Comparison of ENCODE assay signal across 20 cellular contexts in the genomic region with DNA sequence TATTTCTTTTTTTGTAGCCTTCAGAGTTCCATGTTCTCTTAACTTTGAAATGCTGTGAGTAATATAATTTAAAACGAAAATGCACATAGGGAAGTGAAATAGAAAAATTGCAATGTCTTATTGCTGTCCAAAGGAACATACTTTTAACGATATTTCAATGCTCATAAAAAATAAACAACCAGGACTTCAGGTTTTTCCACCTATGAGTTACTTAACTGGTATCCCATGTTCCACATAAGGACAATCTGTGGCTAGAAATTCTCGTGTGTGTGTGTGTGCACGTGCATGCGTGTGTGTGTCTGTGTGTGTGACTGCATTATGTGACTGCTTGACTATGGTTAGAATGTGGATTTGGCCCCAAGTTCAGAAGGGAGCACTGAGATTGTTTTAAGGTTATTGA.
DNase-seq lines count a peak whose midpoint lies in the region; ATAC-seq and TF ChIP-seq lines count a peak whose summit lies in the region.
"Had no signal": no experiment of that assay in that cellular context is flagged by ENCODE, and none has a peak within 500 bp of the region (broad histone marks: within the 10 kb centered on the region; RNA-seq: fewer than 3 reads in every experiment).

No MANE protein-coding gene starts in this region.

- TF ChIP-seq RAD21 in SK-N-SH (IDR thresholded peaks at IDR 0.05; ENCODE audit: low read length), result no peak

- H3K79me1 ChIP-seq in trophoblast cell (ENCODE audit: low read length), result no peaks in the 10 kb centered on the region

- H3K18ac ChIP-seq in trophoblast cell (ENCODE audit: low read length), result no peak overlapping the region

- H3K27me3 Mint-ChIP-seq in activated naive CD4-positive, alpha-beta T cell treated with anti-CD3 and anti-CD28 coated beads for 36 hours (ENCODE audit: low read depth), result no peaks in the 10 kb centered on the region
- H3K27me3 Mint-ChIP-seq: B cell; CD4-positive, alpha-beta T cell had no signal

- no peak overlapping the region for H3K4ac ChIP-seq in trophoblast cell (ENCODE audit: low read depth, low read length)

- ATAC-seq in SK-N-SH treated with all-trans-retinoic acid at 6 μM for 48 hours, result no peak
- ATAC-seq in HG03460 (IDR thresholded peaks at IDR 0.05; ENCODE audit: unreplicated experiment), result no peak
- ATAC-seq: A549; CD8-positive, alpha-beta T cell had no signal

- no peak overlapping the region for H4K8ac ChIP-seq in trophoblast cell (ENCODE audit: low read depth, low read length)

- no peak overlapping the region for H2AK5ac ChIP-seq in trophoblast cell (ENCODE audit: low read length)

- H4K12ac ChIP-seq in trophoblast cell (ENCODE audit: low read depth, low read length), result no peak overlapping the region

- peaks cover 2% of the 10 kb centered on the region for H3K9me3 Mint-ChIP-seq in activated naive CD4-positive, alpha-beta T cell treated with anti-CD3 and anti-CD28 coated beads for 36 hours
- H3K9me3 Mint-ChIP-seq: CD8-positive, alpha-beta T cell had no signal

- no peak overlapping the region for H3K9ac ChIP-seq in SK-N-SH
- no peak overlapping the region for H3K9ac ChIP-seq in OCI-LY3 (ENCODE audit: low read length)
- H3K9ac ChIP-seq in trophoblast cell (ENCODE audit: low read length), result no peak overlapping the region
- H3K9ac ChIP-seq: BLaER1 treated with 17β-estradiol and CSF1 and Interleukin-3, amounts not matched to agents 10 nM and 100 nM had no signal

- H4K20me1 ChIP-seq in SK-N-SH (ENCODE audit: insufficient read depth) (no peaks in the 10 kb centered on the region), OCI-LY3 (ENCODE audit: insufficient read depth, low read length) (no peaks in the 10 kb centered on the region)
- H4K20me1 ChIP-seq: BLaER1 treated with 17β-estradiol and CSF1 and Interleukin-3, amounts not matched to agents 10 nM and 100 nM had no signal

- H3K9me3 ChIP-seq in SK-N-SH (no peaks in the 10 kb centered on the region), OCI-LY3 (ENCODE audit: insufficient read depth, low read length) (no peaks in the 10 kb centered on the region), trophoblast cell (ENCODE audit: insufficient read depth, low read depth, low read length) (no peaks in the 10 kb centered on the region)
- H3K9me3 ChIP-seq: A549; BLaER1 treated with 17β-estradiol and CSF1 and Interleukin-3, amounts not matched to agents 10 nM and 100 nM; Caco-2 had no signal

- H2AFZ ChIP-seq in SK-N-SH (ENCODE audit: low read depth) (0 out of 2 replicates have a peak overlapping the region, but pooled peaks have one; percentile 19), OCI-LY3 (ENCODE audit: low read depth, low read length) (no peak overlapping the region), trophoblast cell (ENCODE audit: insufficient read depth, low read length, poor library complexity) (no peak overlapping the region)

- H3K4me3 Mint-ChIP-seq in activated naive CD4-positive, alpha-beta T cell treated with anti-CD3 and anti-CD28 coated beads for 36 hours, result no peak overlapping the region
- H3K4me3 Mint-ChIP-seq: B cell; CD4-positive, alpha-beta T cell; CD8-positive, alpha-beta T cell had no signal

- H3K23ac ChIP-seq in trophoblast cell (ENCODE audit: low read length), result no peak overlapping the region

- no peak overlapping the region for H4K91ac ChIP-seq in trophoblast cell (ENCODE audit: low read depth, low read length)

- no peaks in the 10 kb centered on the region for H3K4me1 Mint-ChIP-seq in activated naive CD4-positive, alpha-beta T cell treated with anti-CD3 and anti-CD28 coated beads for 36 hours (ENCODE audit: low read depth)
- H3K4me1 Mint-ChIP-seq: B cell had no signal

- POLR2A ChIA-PET in SK-N-SH (lab: Yijun Ruan, JAX), result no interaction called here

- no peak overlapping the region for H2BK12ac ChIP-seq in trophoblast cell (ENCODE audit: low read length)

- H3K79me2 ChIP-seq in SK-N-SH (ENCODE audit: insufficient read depth) (no peaks in the 10 kb centered on the region), OCI-LY3 (ENCODE audit: low read length) (no peaks in the 10 kb centered on the region), trophoblast cell (ENCODE audit: control insufficient read depth, insufficient read depth, low read length, poor library complexity) (no peaks in the 10 kb centered on the region)

- no peaks in the 10 kb centered on the region for H3K4me1 ChIP-seq in SK-N-SH (ENCODE audit: control insufficient read depth in 1 of 2, insufficient read depth in 2 of 2, low read depth in 1 of 2, low read length in 1 of 2)
- H3K4me1 ChIP-seq in OCI-LY3 (ENCODE audit: low read length), result peaks cover 12% of the 10 kb centered on the region
- no peaks in the 10 kb centered on the region for H3K4me1 ChIP-seq in trophoblast cell (ENCODE audit: control insufficient read depth in 1 of 2, insufficient read depth in 2 of 2, low read length in 2 of 2)
- H3K4me1 ChIP-seq: A549; BLaER1 treated with 17β-estradiol and CSF1 and Interleukin-3, amounts not matched to agents 10 nM and 100 nM; Caco-2 had no signal

- WGBS in SK-N-SH (ENCODE audit: low lambda C conversion rate), result 70% methylated on average over 5 of the region's 5 CpGs
- WGBS in trophoblast cell (ENCODE audit: extremely low coverage, insufficient coverage, insufficient read length), result no CpG with 5 or more reads among the region's 5 CpGs

- no peak overlapping the region for H3K14ac ChIP-seq in trophoblast cell (ENCODE audit: low read length)

- no peak overlapping the region for H3K27ac Mint-ChIP-seq in activated naive CD4-positive, alpha-beta T cell treated with anti-CD3 and anti-CD28 coated beads for 36 hours
- H3K27ac Mint-ChIP-seq: B cell; CD4-positive, alpha-beta T cell; CD8-positive, alpha-beta T cell had no signal

- H2BK5ac ChIP-seq in trophoblast cell (ENCODE audit: low read depth, low read length, poor library complexity), result no peak overlapping the region

- H3K27ac ChIP-seq in SK-N-SH (ENCODE audit: low read depth in 2 of 2, low read length in 1 of 2) (no peak overlapping the region), OCI-LY3 (ENCODE audit: low read length) (no peak overlapping the region), trophoblast cell (ENCODE audit: low read depth, low read length) (no peak overlapping the region)
- H3K27ac ChIP-seq: 22Rv1; A549; BLaER1 treated with 17β-estradiol and CSF1 and Interleukin-3, amounts not matched to agents 10 nM and 100 nM; C4-2B had no signal

- TF ChIP-seq CTCF in SK-N-SH (IDR thresholded peaks at IDR 0.05) (no peak), OCI-LY3 (IDR thresholded peaks at IDR 0.05; ENCODE audit: low read depth, low read length) (no peak), epithelial cell of esophagus (IDR thresholded peaks at IDR 0.05; ENCODE audit: insufficient read depth, low read depth, low read length, missing control alignments) (no peak)

- H3K4me2 ChIP-seq in SK-N-SH (no peak overlapping the region), OCI-LY3 (ENCODE audit: low read length) (peak overlapping the region; percentile 42), trophoblast cell (ENCODE audit: low read length) (no peak overlapping the region)
- H3K4me2 ChIP-seq: A549; BLaER1 treated with 17β-estradiol and CSF1 and Interleukin-3, amounts not matched to agents 10 nM and 100 nM had no signal

- TF ChIP-seq EP300 in SK-N-SH (IDR thresholded peaks at IDR 0.05; ENCODE audit: borderline replicate concordance in 1 of 2, low read depth in 1 of 2, low read length in 1 of 2), result no peak

- no peaks in the 10 kb centered on the region for H3F3A ChIP-seq in SK-N-SH (replicated peaks; ENCODE audit: insufficient read depth)

- H2BK120ac ChIP-seq in trophoblast cell (ENCODE audit: insufficient read depth, low read length, poor library complexity), result no peak overlapping the region

- CTCF ChIA-PET in SK-N-SH (lab: Yijun Ruan, JAX), result no interaction called here
- CTCF ChIA-PET in activated naive CD4-positive, alpha-beta T cell treated with anti-CD3 and anti-CD28 coated beads for 36 hours (lab: Charles Lee), result no interaction called here

- H3K36me3 ChIP-seq in SK-N-SH (replicated peaks in 1 of 2; ENCODE audit: control insufficient read depth in 1 of 2, insufficient read depth in 2 of 2, low read length in 1 of 2) (no peaks in the 10 kb centered on the region), OCI-LY3 (replicated peaks; ENCODE audit: low read depth, low read length) (no peaks in the 10 kb centered on the region), trophoblast cell (ENCODE audit: control insufficient read depth in 1 of 2, insufficient read depth in 2 of 2, low read length in 2 of 2) (no peaks in the 10 kb centered on the region)
- H3K36me3 ChIP-seq: BLaER1 treated with 17β-estradiol and CSF1 and Interleukin-3, amounts not matched to agents 10 nM and 100 nM had no signal

- H3K9me2 ChIP-seq in SK-N-SH, result no peaks in the 10 kb centered on the region; the same call in 1 of the 2 replicates

- intact Hi-C loops in activated naive CD4-positive, alpha-beta T cell treated with anti-CD3 and anti-CD28 coated beads for 36 hours (cut with micrococcal nuclease), result no loop called here

- no peak for DNase-seq in SK-N-SH
- peak; percentile 11 for DNase-seq in epithelial cell of esophagus (ENCODE audit: low read depth)
- peak; percentile 9 to 51 for DNase-seq in trophoblast cell
- no peak for DNase-seq in activated T-cell treated with anti-CD3 and anti-CD28 coated beads, Interleukin-2, amount 50 U/mL, for 48 hours
- no peak for DNase-seq in activated naive CD4-positive, alpha-beta T cell treated with anti-CD3 and anti-CD28 coated beads for 36 hours
- DNase-seq: AML-193; Caco-2; Calu3; CD4-positive, alpha-beta T cell; CD8-positive, alpha-beta T cell; DMS79 treated with DMSO at 0.1 percent for 48 hours; GF-D8 had no signal

- H3K27me3 ChIP-seq in SK-N-SH (ENCODE audit: insufficient read depth) (no peaks in the 10 kb centered on the region), OCI-LY3 (ENCODE audit: low read depth, low read length) (no peaks in the 10 kb centered on the region), trophoblast cell (ENCODE audit: insufficient read depth, low read length) (no peaks in the 10 kb centered on the region)
- H3K27me3 ChIP-seq: BLaER1 treated with 17β-estradiol and CSF1 and Interleukin-3, amounts not matched to agents 10 nM and 100 nM had no signal

- H3K4me3 ChIP-seq in SK-N-SH (ENCODE audit: low read depth in 2 of 2, low read length in 1 of 2), result no peak overlapping the region
- H3K4me3 ChIP-seq in OCI-LY3 (ENCODE audit: low read length), result no peak overlapping the region
- H3K4me3 ChIP-seq in epithelial cell of esophagus (ENCODE audit: low read length), result no peak overlapping the region
- H3K4me3 ChIP-seq in trophoblast cell (ENCODE audit: low read depth, low read length), result no peak overlapping the region
- H3K4me3 ChIP-seq: A549; BLaER1 treated with 17β-estradiol and CSF1 and Interleukin-3, amounts not matched to agents 10 nM and 100 nM had no signal

- H3K36me3 Mint-ChIP-seq in activated naive CD4-positive, alpha-beta T cell treated with anti-CD3 and anti-CD28 coated beads for 36 hours (ENCODE audit: low read depth), result no peaks in the 10 kb centered on the region
- H3K36me3 Mint-ChIP-seq: CD8-positive, alpha-beta T cell had no signal

TF ChIP-seq in SK-N-SH, 30 proteins besides CTCF, POLR2A, EP300 and RAD21 (continues in another document):
- TF ChIP-seq POLR2AphosphoS5 (IDR thresholded peaks at IDR 0.05; ENCODE audit: low read depth, low read length), result no peak

TF ChIP-seq in SK-N-SH treated with all-trans-retinoic acid at 6 μM for 48 hours, 23 proteins besides CTCF, POLR2A, EP300 and RAD21 (continues in another document):
- no peak for TF ChIP-seq GLIS3 (CRISPR knock-in tag; IDR thresholded peaks at IDR 0.05)

Comparison
In these comparisons a context has a peak if more than half of its experiments do, and no peak if none do; other contexts are left out.
1. DNase-seq: peak in epithelial cell of esophagus (single experiment) and trophoblast cell (2 of 2); none in SK-N-SH (single experiment), activated T-cell treated with anti-CD3 and anti-CD28 coated beads, Interleukin-2, amount 50 U/mL, for 48 hours (0 of 2) and activated naive CD4-positive, alpha-beta T cell treated with anti-CD3 and anti-CD28 coated beads for 36 hours (single experiment).